In genomic region chr4:140834866-140835495, GRCh38 we compare ENCODE assay signal across 13 cellular contexts.
"Had no signal": no experiment of that assay in that cellular context is flagged by ENCODE, and none has a peak within 500 bp of the region (broad histone marks: within the 10 kb centered on the region; RNA-seq: fewer than 3 reads in every experiment).

No MANE protein-coding gene starts in this region.

- H3K9me3 Mint-ChIP-seq: activated CD4-positive, alpha-beta memory T cell treated with anti-CD3 and anti-CD28 coated beads, Interleukin-2, amount 10 ng/mL, durations not matched to agents 7 days and 5 days; activated naive CD4-positive, alpha-beta T cell treated with anti-CD3 and anti-CD28 coated beads, Interleukin-2, amount 50 U/mL, for 24 hours; activated T-cell treated with anti-CD3 and anti-CD28 coated beads, Interleukin-2, amount 50 U/mL, for 24 hours; stimulated activated naive B cell treated with anti-CD40 and anti-IgM and Interleukin-4, amounts not matched to agents 10 μg/mL and 1 μg/mL and 100 μg/mL, for 72 hours; T-helper 1 cell treated with Interleukin-12 subunit alpha and Interleukin-12 subunit beta and Interleukin-4 antibody, amounts not matched to agents 30 μg/mL and 1 μg/mL, for 36 hours had no signal

- H3K27me3 Mint-ChIP-seq: activated T-cell treated with anti-CD3 and anti-CD28 coated beads, Interleukin-2, amount 50 U/mL, for 24 hours; stimulated activated naive B cell treated with anti-CD40 and anti-IgM and Interleukin-4, amounts not matched to agents 10 μg/mL and 1 μg/mL and 100 μg/mL, for 72 hours had no signal

- H3K4me3 Mint-ChIP-seq: activated CD4-positive, alpha-beta memory T cell treated with anti-CD3 and anti-CD28 coated beads, Interleukin-2, amount 10 ng/mL, durations not matched to agents 7 days and 5 days; activated naive CD4-positive, alpha-beta T cell treated with anti-CD3 and anti-CD28 coated beads, Interleukin-2, amount 50 U/mL, for 24 hours; activated T-cell treated with anti-CD3 and anti-CD28 coated beads, Interleukin-2, amount 50 U/mL, for 24 hours; stimulated activated naive B cell treated with anti-CD40 and anti-IgM and Interleukin-4, amounts not matched to agents 10 μg/mL and 1 μg/mL and 100 μg/mL, for 72 hours; T-helper 1 cell treated with Interleukin-12 subunit alpha and Interleukin-12 subunit beta and Interleukin-4 antibody, amounts not matched to agents 30 μg/mL and 1 μg/mL, for 36 hours had no signal

- H3K27ac Mint-ChIP-seq: activated CD4-positive, alpha-beta memory T cell treated with anti-CD3 and anti-CD28 coated beads, Interleukin-2, amount 10 ng/mL, durations not matched to agents 7 days and 5 days; activated naive CD4-positive, alpha-beta T cell treated with anti-CD3 and anti-CD28 coated beads, Interleukin-2, amount 50 U/mL, for 24 hours; activated T-cell treated with anti-CD3 and anti-CD28 coated beads, Interleukin-2, amount 50 U/mL, for 24 hours; stimulated activated naive B cell treated with anti-CD40 and anti-IgM and Interleukin-4, amounts not matched to agents 10 μg/mL and 1 μg/mL and 100 μg/mL, for 72 hours; T-helper 1 cell treated with Interleukin-12 subunit alpha and Interleukin-12 subunit beta and Interleukin-4 antibody, amounts not matched to agents 30 μg/mL and 1 μg/mL, for 36 hours had no signal

- H3K9me3 ChIP-seq: thyroid gland, vagina had no signal

- H3K4me1 Mint-ChIP-seq: activated CD4-positive, alpha-beta memory T cell treated with anti-CD3 and anti-CD28 coated beads, Interleukin-2, amount 10 ng/mL, durations not matched to agents 7 days and 5 days; activated naive CD4-positive, alpha-beta T cell treated with anti-CD3 and anti-CD28 coated beads, Interleukin-2, amount 50 U/mL, for 24 hours had no signal

- ATAC-seq: left ventricle myocardium superior; stimulated activated naive B cell treated with anti-CD40 and anti-IgM and Interleukin-4, amounts not matched to agents 10 μg/mL and 1 μg/mL and 100 μg/mL, for 72 hours had no signal

- H3K27me3 ChIP-seq: thyroid gland, vagina had no signal

- DNase-seq: activated CD4-positive, alpha-beta memory T cell treated with anti-CD3 and anti-CD28 coated beads, Interleukin-2, amount 10 ng/mL, durations not matched to agents 7 days and 5 days; activated CD4-positive, alpha-beta T cell treated with anti-CD3 and anti-CD28 coated beads for 4 hours; activated T-cell treated with anti-CD3 and anti-CD28 coated beads, Interleukin-2, amount 50 U/mL, for 24 hours; foreskin fibroblast; glutamatergic neuron; left ventricle myocardium superior; mesenchymal stem cell; stimulated activated naive B cell treated with anti-CD40 and anti-IgM and Interleukin-4, amounts not matched to agents 10 μg/mL and 1 μg/mL and 100 μg/mL, for 72 hours; thyroid gland; WERI-Rb-1 had no signal

- H3K36me3 ChIP-seq: thyroid gland, vagina, WERI-Rb-1 had no signal

- H3K27ac ChIP-seq: thyroid gland, vagina, WERI-Rb-1 had no signal

- H3K4me3 ChIP-seq: thyroid gland, vagina had no signal

- H3K36me3 Mint-ChIP-seq: activated naive CD4-positive, alpha-beta T cell treated with anti-CD3 and anti-CD28 coated beads, Interleukin-2, amount 50 U/mL, for 24 hours; stimulated activated naive B cell treated with anti-CD40 and anti-IgM and Interleukin-4, amounts not matched to agents 10 μg/mL and 1 μg/mL and 100 μg/mL, for 72 hours had no signal

- H3K4me1 ChIP-seq: thyroid gland had no signal
